10 cellular contexts compared by ENCODE assay signal in the genomic region with DNA sequence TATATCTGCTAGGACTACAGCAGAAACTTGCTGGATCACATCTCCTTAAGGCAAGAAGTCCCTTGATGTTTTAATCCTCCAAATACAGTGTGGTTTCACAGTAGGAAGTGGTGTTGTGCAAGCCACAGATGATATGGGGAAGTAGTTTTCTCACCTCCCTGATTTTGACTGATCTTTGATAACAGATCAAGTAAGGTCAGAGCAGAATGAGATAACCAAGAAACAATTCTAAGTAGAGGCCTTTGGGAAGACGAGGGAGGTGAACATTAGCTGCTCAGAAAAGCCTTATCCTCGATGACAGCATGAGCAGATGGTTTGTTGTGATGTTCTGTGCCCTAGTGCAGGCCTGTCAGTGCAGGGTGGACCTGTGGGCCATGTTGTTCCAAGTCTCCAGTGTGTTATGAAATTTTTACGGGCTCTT.
DNase-seq lines count a peak whose midpoint lies in the region; ATAC-seq, FAIRE-seq and TF ChIP-seq lines count a peak whose summit lies in the region.
"Had no signal": no experiment of that assay in that cellular context is flagged by ENCODE, and none has a peak within 500 bp of the region (broad histone marks: within the 10 kb centered on the region; RNA-seq: fewer than 3 reads in every experiment).

No MANE protein-coding gene starts in this region.

- no peak for TF ChIP-seq POLR2A in erythroblast (IDR thresholded peaks at IDR 0.05; ENCODE audit: low read length)

- CTCF ChIA-PET in activated CD8-positive, alpha-beta T cell treated with anti-CD3 and anti-CD28 coated beads, Interleukin-2, amount 10 ng/mL, durations not matched to agents 7 days and 5 days (lab: Charles Lee): interaction anchor here (1.2 kb wide), 1 partner anchor 93 kb away, joined by 3 read pairs; no protein-coding TSS in a partner anchor

- H3K27ac Mint-ChIP-seq in activated CD8-positive, alpha-beta T cell treated with anti-CD3 and anti-CD28 coated beads, Interleukin-2, amount 10 ng/mL, durations not matched to agents 7 days and 5 days: peak overlapping the region; percentile 87

- H3K36me3 ChIP-seq in iPS-18a (ENCODE audit: control insufficient read depth, low read depth, low read length): no peaks in the 10 kb centered on the region

- peak overlapping the region; percentile 72 for H3K4me3 Mint-ChIP-seq in activated CD8-positive, alpha-beta T cell treated with anti-CD3 and anti-CD28 coated beads, Interleukin-2, amount 10 ng/mL, durations not matched to agents 7 days and 5 days

- H3K9ac ChIP-seq in iPS-18a (ENCODE audit: low read length): no peak overlapping the region

- H3K27me3 ChIP-seq in iPS-18a (ENCODE audit: control insufficient read depth, insufficient read depth, low read length): no peaks in the 10 kb centered on the region

- H3K9me3 Mint-ChIP-seq in activated CD8-positive, alpha-beta T cell treated with anti-CD3 and anti-CD28 coated beads, Interleukin-2, amount 10 ng/mL, durations not matched to agents 7 days and 5 days (ENCODE audit: insufficient read depth): no peaks in the 10 kb centered on the region

- peaks cover 33% of the 10 kb centered on the region for H3K4me1 Mint-ChIP-seq in activated CD8-positive, alpha-beta T cell treated with anti-CD3 and anti-CD28 coated beads, Interleukin-2, amount 10 ng/mL, durations not matched to agents 7 days and 5 days (ENCODE audit: low read depth)

- H3K4me3 ChIP-seq in iPS-18a (ENCODE audit: low read length): peak overlapping the region; percentile 9
- H3K4me3 ChIP-seq: coronary artery had no signal

- no peak overlapping the region for H3K27ac ChIP-seq in iPS-18a (ENCODE audit: low read length)
- H3K27ac ChIP-seq: coronary artery had no signal

- DNase-seq in Ammon's horn (ENCODE audit: low spot score) (peak; percentile 20), erythroblast (lab: John Stamatoyannopoulos, UW) (no peak), RCC 7860 (ENCODE audit: low spot score) (no peak)
- peak; percentile 45 for DNase-seq in activated CD8-positive, alpha-beta T cell treated with anti-CD3 and anti-CD28 coated beads, Interleukin-2, amount 10 ng/mL, durations not matched to agents 7 days and 5 days
- DNase-seq: PC-3 had no signal

- no peaks in the 10 kb centered on the region for H3K9me3 ChIP-seq in iPS-18a (ENCODE audit: control insufficient read depth, low read depth, low read length)

- no peaks in the 10 kb centered on the region for H3K27me3 Mint-ChIP-seq in activated CD8-positive, alpha-beta T cell treated with anti-CD3 and anti-CD28 coated beads, Interleukin-2, amount 10 ng/mL, durations not matched to agents 7 days and 5 days (ENCODE audit: low read depth)

- no peak for FAIRE-seq in RCC 7860 (lab: Jason Lieb, UNC)

- peaks cover 14% of the 10 kb centered on the region for H3K36me3 Mint-ChIP-seq in activated CD8-positive, alpha-beta T cell treated with anti-CD3 and anti-CD28 coated beads, Interleukin-2, amount 10 ng/mL, durations not matched to agents 7 days and 5 days (ENCODE audit: low read depth)

- POLR2A ChIA-PET in activated CD8-positive, alpha-beta T cell treated with anti-CD3 and anti-CD28 coated beads, Interleukin-2, amount 10 ng/mL, durations not matched to agents 7 days and 5 days (lab: Charles Lee): interaction anchor here (1.1 kb wide), 1 partner anchor 19 kb away, joined by 4 read pairs; no protein-coding TSS in a partner anchor

- H3K4me1 ChIP-seq in iPS-18a (ENCODE audit: control insufficient read depth, low read depth, low read length): peaks cover 3% of the 10 kb centered on the region

- peak; percentile 77 for ATAC-seq in GM19351 (IDR thresholded peaks at IDR 0.05; ENCODE audit: unreplicated experiment)
- ATAC-seq in activated CD8-positive, alpha-beta T cell treated with anti-CD3 and anti-CD28 coated beads, Interleukin-2, amount 10 ng/mL, durations not matched to agents 7 days and 5 days: peak; percentile 82
- ATAC-seq in HG03159 (IDR thresholded peaks at IDR 0.05; ENCODE audit: unreplicated experiment): no peak
- no peak for ATAC-seq in GM18502 (IDR thresholded peaks at IDR 0.05; ENCODE audit: poor library complexity, unreplicated experiment)
- ATAC-seq: PC-3 had no signal

Comparison
In these comparisons a context has a peak if more than half of its experiments do, and no peak if none do; other contexts are left out.
1. DNase-seq: peak in Ammon's horn (single experiment) and activated CD8-positive, alpha-beta T cell treated with anti-CD3 and anti-CD28 coated beads, Interleukin-2, amount 10 ng/mL, durations not matched to agents 7 days and 5 days (single experiment); none in erythroblast (0 of 2) and RCC 7860 (single experiment).
2. ATAC-seq: peak in GM19351 (single experiment) and activated CD8-positive, alpha-beta T cell treated with anti-CD3 and anti-CD28 coated beads, Interleukin-2, amount 10 ng/mL, durations not matched to agents 7 days and 5 days (single experiment); none in HG03159 (single experiment) and GM18502 (single experiment).